Comparison of ENCODE assay signal across 8 cellular contexts in genomic region chr16:30063278-30063892, GRCh38. TPM values are rescaled to one million over a fixed set of nuclear protein-coding genes. Genes with fewer than 3 reads are reported as not detected.
DNase-seq lines count a peak whose midpoint lies in the region; ATAC-seq, FAIRE-seq and TF ChIP-seq lines count a peak whose summit lies in the region.

No MANE protein-coding gene starts in this region.

- BruUV-seq in PC-3 (replicated peaks; lab: Mats Ljungman, UMichigan), result no TSS peak
- no TSS peak for BruUV-seq in endothelial cell of umbilical vein (replicated peaks; lab: Mats Ljungman, UMichigan)

- H3K4me1 ChIP-seq in DOHH2 (ENCODE audit: control insufficient read depth, low read length), result peaks cover 24% of the 10 kb centered on the region
- peaks cover 24% of the 10 kb centered on the region for H3K4me1 ChIP-seq in PC-3 (ENCODE audit: insufficient read depth, low read length)
- H3K4me1 ChIP-seq in endothelial cell of umbilical vein (ENCODE audit: control insufficient read depth, extremely low read depth, insufficient read depth, low read length), result peaks cover 29% of the 10 kb centered on the region
- H3K4me1 ChIP-seq in prostate gland (replicated peaks), result peaks cover 27% of the 10 kb centered on the region

- H3K27ac ChIP-seq in DOHH2 (ENCODE audit: low read depth, low read length) (peak overlapping the region; percentile 89), PC-3 (ENCODE audit: low read length) (peak overlapping the region; percentile 97; the same call in 1 of the 2 replicates), endothelial cell of umbilical vein (ENCODE audit: insufficient read depth, low read depth, low read length) (peak overlapping the region; percentile 71), prostate gland (peak overlapping the region; percentile 91 to 97)

- peaks cover 23% of the 10 kb centered on the region for H3F3A ChIP-seq in DOHH2 (ENCODE audit: control insufficient read depth, insufficient read depth)
- no peaks in the 10 kb centered on the region for H3F3A ChIP-seq in PC-3 (ENCODE audit: low read length, unreplicated experiment)

- POLR2A ChIA-PET in PC-3 (lab: Charles Lee; ENCODE audit: unreplicated experiment) (no interaction called here), endothelial cell of umbilical vein (lab: Charles Lee) (interaction anchor here (0.6 kb wide), 1 partner anchor 29 kb away, joined by 3 read pairs; no protein-coding TSS in a partner anchor)

- WGBS in prostate gland, result 39% methylated on average over 12 of the region's 12 CpGs

- H3K9me3 ChIP-seq in DOHH2 (ENCODE audit: control insufficient read depth, insufficient read depth, low read length) (no peaks in the 10 kb centered on the region), PC-3 (ENCODE audit: low read length) (no peaks in the 10 kb centered on the region), endothelial cell of umbilical vein (replicated peaks; ENCODE audit: control insufficient read depth, insufficient read depth, low read length) (no peaks in the 10 kb centered on the region), prostate gland (no peaks in the 10 kb centered on the region)

- peaks cover 44% of the 10 kb centered on the region for H3K79me2 ChIP-seq in DOHH2 (ENCODE audit: control insufficient read depth, low read length)
- peaks cover 47% of the 10 kb centered on the region for H3K79me2 ChIP-seq in PC-3 (ENCODE audit: low read length)
- peaks cover 24% of the 10 kb centered on the region for H3K79me2 ChIP-seq in endothelial cell of umbilical vein (ENCODE audit: control insufficient read depth, insufficient read depth, low read length)

- H3K9me1 ChIP-seq in endothelial cell of umbilical vein (replicated peaks; ENCODE audit: control insufficient read depth, extremely low read depth, insufficient read depth, low read length), result no peaks in the 10 kb centered on the region

- ATAC-seq in PC-3, result no peak
- ATAC-seq in GM18868 (IDR thresholded peaks at IDR 0.05; ENCODE audit: unreplicated experiment), result no peak

- TF ChIP-seq POLR2A in endothelial cell of umbilical vein (IDR thresholded peaks at IDR 0.05; ENCODE audit: low read depth, low read length), result no peak
- no peak for TF ChIP-seq POLR2A in prostate gland (IDR thresholded peaks at IDR 0.05)

- H4K20me1 ChIP-seq in DOHH2 (ENCODE audit: control insufficient read depth, insufficient read depth, low read depth, low read length) (peaks cover 17% of the 10 kb centered on the region), PC-3 (ENCODE audit: low read length) (peaks cover 23% of the 10 kb centered on the region), endothelial cell of umbilical vein (replicated peaks; ENCODE audit: control insufficient read depth, extremely low read depth, insufficient read depth, low read length) (no peaks in the 10 kb centered on the region)

- no peak for TF ChIP-seq CTCF in DOHH2 (IDR thresholded peaks at IDR 0.05; ENCODE audit: low read depth, low read length, poor library complexity, severe bottlenecking)
- no peak for TF ChIP-seq CTCF in PC-3 (conservative IDR thresholded peaks at IDR 0.05; ENCODE audit: low read depth, low read length)
- TF ChIP-seq CTCF in endothelial cell of umbilical vein (IDR thresholded peaks at IDR 0.05; ENCODE audit: extremely low read depth in 1 of 2, insufficient read depth in 1 of 2, low read depth in 1 of 2, low read length in 2 of 2), result no peak
- TF ChIP-seq CTCF in prostate gland (IDR thresholded peaks at IDR 0.05), result no peak

- H3K4me3 ChIP-seq in DOHH2 (ENCODE audit: low read length), result peak overlapping the region; percentile 96
- peak overlapping the region; percentile 99 for H3K4me3 ChIP-seq in PC-3 (ENCODE audit: low read length)
- H3K4me3 ChIP-seq in endothelial cell of umbilical vein (replicated peaks in 1 of 3; ENCODE audit: insufficient read depth in 1 of 3, low read depth in 1 of 3, low read length in 3 of 3), result no peak overlapping the region
- H3K4me3 ChIP-seq in prostate gland, result peak overlapping the region; percentile 86 to 98

- H3K27me3 ChIP-seq in DOHH2 (ENCODE audit: control insufficient read depth, low read length) (no peaks in the 10 kb centered on the region), PC-3 (ENCODE audit: low read length) (no peaks in the 10 kb centered on the region), endothelial cell of umbilical vein (ENCODE audit: control insufficient read depth in 2 of 2, insufficient read depth in 2 of 2, low read length in 2 of 2) (no peaks in the 10 kb centered on the region), prostate gland (replicated peaks; ENCODE audit: insufficient read depth) (no peaks in the 10 kb centered on the region)

- H2AFZ ChIP-seq in PC-3 (ENCODE audit: low read length) (no peak overlapping the region), endothelial cell of umbilical vein (ENCODE audit: low read depth, low read length) (peak overlapping the region; percentile 38)

- no peak for DNase-seq in PC-3
- DNase-seq in endothelial cell of umbilical vein (ENCODE audit: low read depth, low spot score), result no peak
- DNase-seq in prostate gland (ENCODE audit: low spot score), result no peak
- no peak for DNase-seq in NCI-H1694 treated with DMSO at 0.1 percent for 48 hours (lab: John Stamatoyannopoulos, UW)
- no peak for DNase-seq in HK-2 (ENCODE audit: unreplicated experiment)
- DNase-seq in superior temporal gyrus (ENCODE audit: extremely low spot score), result no peak

- H3K9me2 ChIP-seq in DOHH2 (replicated peaks; ENCODE audit: control insufficient read depth, low read length) (no peaks in the 10 kb centered on the region), PC-3 (replicated peaks; ENCODE audit: low read length) (no peaks in the 10 kb centered on the region)

- dilution Hi-C loops in endothelial cell of umbilical vein (cut with MboI; ENCODE audit: extremely low pct_ligation_motif_present, low sequenced_read_pairs), result no loop called here

- intact Hi-C loops in PC-3 (cut with micrococcal nuclease), result no loop called here
- intact Hi-C loops in endothelial cell of umbilical vein (cut with micrococcal nuclease), result no loop called here
- intact Hi-C loops in prostate gland (cut with DNase I), result loop anchor here (10.0 kb wide), 1 partner anchor 591 kb away; the partner anchor contains the start of genes FBRS and PRR14

- H3K36me3 ChIP-seq in DOHH2 (ENCODE audit: control insufficient read depth, low read length) (peaks cover 41% of the 10 kb centered on the region), PC-3 (ENCODE audit: low read depth, low read length) (peaks cover 21% of the 10 kb centered on the region), endothelial cell of umbilical vein (ENCODE audit: control insufficient read depth in 2 of 2, extremely low read depth in 1 of 2, insufficient read depth in 2 of 2, low read length in 2 of 2) (peaks cover 6 to 8% of the 10 kb centered on the region in 2 experiments), prostate gland (peaks cover 0 to 6% of the 10 kb centered on the region in 2 donors)

- H3K4me2 ChIP-seq in DOHH2 (ENCODE audit: low read length), result peak overlapping the region; percentile 77
- H3K4me2 ChIP-seq in PC-3 (ENCODE audit: low read length), result peak overlapping the region; percentile 88
- no peak overlapping the region for H3K4me2 ChIP-seq in endothelial cell of umbilical vein (ENCODE audit: insufficient read depth, low read length)

- CTCF ChIA-PET in PC-3 (lab: Charles Lee) (no interaction called here), endothelial cell of umbilical vein (lab: Charles Lee) (interaction anchor here (1.6 to 4.5 kb wide), 3 partner anchors 7 to 29 kb away, joined by 4 to 53 read pairs (median 28); partner anchors contain the start of gene TBX6)

- H3K9ac ChIP-seq in PC-3 (ENCODE audit: low read length) (peak overlapping the region; percentile 90), endothelial cell of umbilical vein (replicated peaks; ENCODE audit: extremely low read depth, insufficient read depth, low read length) (peak overlapping the region; percentile 63)

- FAIRE-seq in endothelial cell of umbilical vein (lab: Jason Lieb, UNC), result no peak

RNA-seq across cellular contexts. Expression of gene ALDOA, which starts 2.2 kb away (rescaled TPM):
- total RNA-seq in PC-3 (2014; rRNA removed) (1,859 and 2,048 TPM in 2 replicates), endothelial cell of umbilical vein (1,029 and 1,114 TPM in 2 replicates), prostate gland (100 to 1,000 TPM; 884 to 943 TPM)
- polyA plus RNA-seq in endothelial cell of umbilical vein, result 871 and 972 TPM in 2 replicates
- 870 and 886 TPM in 2 replicates for polyA plus RNA-seq in endothelial cell of umbilical vein (2011; cell fraction: cytosol; rRNA removed)
- polyA plus RNA-seq in endothelial cell of umbilical vein (2011; cell fraction: nucleus; rRNA removed), result 402 and 418 TPM in 2 replicates
- polyA plus RNA-seq in endothelial cell of umbilical vein (2012), result 1,061 and 1,110 TPM in 2 replicates
- polyA minus RNA-seq in endothelial cell of umbilical vein, result 655 and 717 TPM in 2 replicates
- polyA minus RNA-seq in endothelial cell of umbilical vein (2011; cell fraction: cytosol; rRNA and poly(A)+ RNA removed), result 1,084 TPM
- polyA minus RNA-seq in endothelial cell of umbilical vein (2011; cell fraction: nucleus; rRNA and poly(A)+ RNA removed), result 126 and 162 TPM in 2 replicates

RNA-seq across cellular contexts. Expression of gene PPP4C, which starts 12.4 kb away (rescaled TPM):
- 116 and 117 TPM in 2 replicates for total RNA-seq in PC-3 (2014; rRNA removed)
- 159 and 167 TPM in 2 replicates for total RNA-seq in endothelial cell of umbilical vein
- polyA plus RNA-seq in endothelial cell of umbilical vein, result 327 and 378 TPM in 2 replicates
- polyA plus RNA-seq in endothelial cell of umbilical vein (2011; cell fraction: cytosol; rRNA removed), result 216 and 234 TPM in 2 replicates
- 169 and 186 TPM in 2 replicates for polyA plus RNA-seq in endothelial cell of umbilical vein (2011; cell fraction: nucleus; rRNA removed)
- polyA plus RNA-seq in endothelial cell of umbilical vein (2012), result 153 and 194 TPM in 2 replicates
- polyA minus RNA-seq in endothelial cell of umbilical vein, result 356 and 398 TPM in 2 replicates
- 130 TPM for polyA minus RNA-seq in endothelial cell of umbilical vein (2011; cell fraction: cytosol; rRNA and poly(A)+ RNA removed)
- 42.2 and 48.6 TPM in 2 replicates for polyA minus RNA-seq in endothelial cell of umbilical vein (2011; cell fraction: nucleus; rRNA and poly(A)+ RNA removed)
- total RNA-seq in prostate gland, result 10 to 100 TPM; 67.8 to 85.4 TPM

RNA-seq across cellular contexts. Expression of gene TBX6, which starts 28.3 kb away (rescaled TPM):
- total RNA-seq in PC-3 (2014; rRNA removed) (0.86 and 1.1 TPM in 2 replicates), endothelial cell of umbilical vein (0.42 and 0.60 TPM in 2 replicates), prostate gland (1 to 10 TPM; 1.5 to 2.5 TPM)
- polyA plus RNA-seq in endothelial cell of umbilical vein, result 0.30 and 0.40 TPM in 2 replicates
- polyA plus RNA-seq in endothelial cell of umbilical vein (2011; cell fraction: cytosol; rRNA removed), result 0.05 and 0.13 TPM in 2 replicates
- polyA plus RNA-seq in endothelial cell of umbilical vein (2011; cell fraction: nucleus; rRNA removed), result 0.41 and 0.42 TPM in 2 replicates
- polyA plus RNA-seq in endothelial cell of umbilical vein (2012), result 0.16 and 0.23 TPM in 2 replicates
- polyA minus RNA-seq in endothelial cell of umbilical vein, result not detected in 2 replicates
- not detected for polyA minus RNA-seq in endothelial cell of umbilical vein (2011; cell fraction: cytosol; rRNA and poly(A)+ RNA removed)
- 0.43 TPM in 1 of 2 replicates, not detected in the other for polyA minus RNA-seq in endothelial cell of umbilical vein (2011; cell fraction: nucleus; rRNA and poly(A)+ RNA removed)

RNA-seq across cellular contexts. Expression of gene TLCD3B, which starts 32.3 kb away (rescaled TPM):
- total RNA-seq in PC-3 (2014; rRNA removed), result 0.29 and 0.47 TPM in 2 replicates
- 0.86 and 0.99 TPM in 2 replicates for total RNA-seq in endothelial cell of umbilical vein
- polyA plus RNA-seq in endothelial cell of umbilical vein, result 0.37 and 0.59 TPM in 2 replicates
- 0.08 and 0.25 TPM in 2 replicates for polyA plus RNA-seq in endothelial cell of umbilical vein (2011; cell fraction: cytosol; rRNA removed)
- polyA plus RNA-seq in endothelial cell of umbilical vein (2011; cell fraction: nucleus; rRNA removed), result 1.4 and 1.7 TPM in 2 replicates
- 0.36 and 0.48 TPM in 2 replicates for polyA plus RNA-seq in endothelial cell of umbilical vein (2012)
- 0.76 TPM in 1 of 2 replicates, not detected in the other for polyA minus RNA-seq in endothelial cell of umbilical vein
- polyA minus RNA-seq in endothelial cell of umbilical vein (2011; cell fraction: cytosol; rRNA and poly(A)+ RNA removed), result not detected
- 0.43 TPM in 1 of 2 replicates, not detected in the other for polyA minus RNA-seq in endothelial cell of umbilical vein (2011; cell fraction: nucleus; rRNA and poly(A)+ RNA removed)
- total RNA-seq in prostate gland, result 10 to 100 TPM in 1 of 2 donors, under 1 TPM in 1; 0.46 to 17.2 TPM

RNA-seq across cellular contexts. Expression of gene YPEL3, which starts 32.6 kb away (rescaled TPM):
- total RNA-seq in PC-3 (2014; rRNA removed), result 5.1 and 7.7 TPM in 2 replicates
- 46.1 and 47.6 TPM in 2 replicates for total RNA-seq in endothelial cell of umbilical vein
- polyA plus RNA-seq in endothelial cell of umbilical vein, result 78.0 and 89.7 TPM in 2 replicates
- polyA plus RNA-seq in endothelial cell of umbilical vein (2011; cell fraction: cytosol; rRNA removed), result 30.1 and 53.8 TPM in 2 replicates
- 93.4 and 101 TPM in 2 replicates for polyA plus RNA-seq in endothelial cell of umbilical vein (2011; cell fraction: nucleus; rRNA removed)
- polyA plus RNA-seq in endothelial cell of umbilical vein (2012), result 35.4 and 56.5 TPM in 2 replicates
- polyA minus RNA-seq in endothelial cell of umbilical vein, result 12.8 and 24.7 TPM in 2 replicates
- polyA minus RNA-seq in endothelial cell of umbilical vein (2011; cell fraction: cytosol; rRNA and poly(A)+ RNA removed), result 6.1 TPM
- 20.3 and 35.9 TPM in 2 replicates for polyA minus RNA-seq in endothelial cell of umbilical vein (2011; cell fraction: nucleus; rRNA and poly(A)+ RNA removed)
- total RNA-seq in prostate gland, result 100 to 1,000 TPM; 150 to 164 TPM

Comparison
In these comparisons a context has a peak if more than half of its experiments do, and no peak if none do; other contexts are left out.
1. H3K4me3 ChIP-seq: peak in DOHH2 (single experiment), PC-3 (single experiment) and prostate gland (2 of 2); none in endothelial cell of umbilical vein (0 of 3).
2. Peak in every context shown above with its lines, with median percentiles within 50 percentile points of each other: H3K27ac ChIP-seq.